In genomic region chr1:213643360-213643759, GRCh38 we compare ENCODE assay signal across 38 cellular contexts.
"Had no signal": no experiment of that assay in that cellular context is flagged by ENCODE, and none has a peak within 500 bp of the region (broad histone marks: within the 10 kb centered on the region; RNA-seq: fewer than 3 reads in every experiment).

No MANE protein-coding gene starts in this region.

- H3K36me3 Mint-ChIP-seq: activated CD8-positive, alpha-beta memory T cell treated with anti-CD3 and anti-CD28 coated beads, Interleukin-2, amount 10 ng/mL, durations not matched to agents 7 days and 5 days; activated naive CD4-positive, alpha-beta T cell treated with anti-CD3 and anti-CD28 coated beads, Interleukin-2, amount 10 ng/mL, durations not matched to agents 7 days and 5 days; activated naive CD4-positive, alpha-beta T cell treated with anti-CD3 and anti-CD28 coated beads, Interleukin-2, amount 50 U/mL, for 24 hours; activated naive CD8-positive, alpha-beta T cell; activated naive CD8-positive, alpha-beta T cell treated with anti-CD3 and anti-CD28 coated beads, Interleukin-2, amount 10 ng/mL, durations not matched to agents 7 days and 5 days; brain had no signal

- FAIRE-seq: bronchial epithelial cell had no signal

- H3K27ac ChIP-seq: ascending aorta, cardiac muscle cell, VCaP had no signal

- H3K9me3 ChIP-seq: ascending aorta had no signal

- H3K36me3 ChIP-seq: ascending aorta, cardiac muscle cell had no signal

- H3K4me3 ChIP-seq: ascending aorta, cardiac muscle cell had no signal

- H3K4me3 Mint-ChIP-seq: activated CD4-positive, alpha-beta memory T cell treated with anti-CD3 and anti-CD28 coated beads, Interleukin-2, amount 10 ng/mL, durations not matched to agents 7 days and 5 days; activated CD4-positive, alpha-beta T cell treated with anti-CD3 and anti-CD28 coated beads for 36 hours; activated CD4-positive, alpha-beta T cell treated with anti-CD3 and anti-CD28 coated beads, Interleukin-2, amount 10 ng/mL, durations not matched to agents 7 days and 5 days; activated CD8-positive, alpha-beta memory T cell treated with anti-CD3 and anti-CD28 coated beads, Interleukin-2, amount 10 ng/mL, durations not matched to agents 7 days and 5 days; activated CD8-positive, alpha-beta T cell treated with anti-CD3 and anti-CD28 coated beads, Interleukin-2, amount 10 ng/mL, durations not matched to agents 7 days and 5 days; activated naive CD4-positive, alpha-beta T cell treated with anti-CD3 and anti-CD28 coated beads, Interleukin-2, amount 10 ng/mL, durations not matched to agents 7 days and 5 days; activated naive CD4-positive, alpha-beta T cell treated with anti-CD3 and anti-CD28 coated beads, Interleukin-2, amount 50 U/mL, for 24 hours; activated naive CD8-positive, alpha-beta T cell; activated naive CD8-positive, alpha-beta T cell treated with anti-CD3 and anti-CD28 coated beads, Interleukin-2, amount 10 ng/mL, durations not matched to agents 7 days and 5 days; activated naive CD8-positive, alpha-beta T cell treated with anti-CD3 and anti-CD28 coated beads, Interleukin-2, amount 50 U/mL, for 24 hours; activated T-cell treated with anti-CD3 and anti-CD28 coated beads, Interleukin-2, amount 50 U/mL, for 24 hours; brain; central memory CD8-positive, alpha-beta T cell; T-helper 1 cell treated with Interleukin-12 subunit alpha and Interleukin-12 subunit beta and Interleukin-4 antibody, amounts not matched to agents 30 μg/mL and 1 μg/mL, for 36 hours; T-helper 2 cell treated with Interferon-gamma antibody and Interleukin-4, amounts not matched to agents 5 μg/mL and 100 μg/mL, for 36 hours had no signal

- H3K27me3 Mint-ChIP-seq: activated CD8-positive, alpha-beta memory T cell treated with anti-CD3 and anti-CD28 coated beads, Interleukin-2, amount 10 ng/mL, durations not matched to agents 7 days and 5 days; activated naive CD4-positive, alpha-beta T cell treated with anti-CD3 and anti-CD28 coated beads, Interleukin-2, amount 10 ng/mL, durations not matched to agents 7 days and 5 days had no signal

- DNase-seq: activated CD4-positive, alpha-beta memory T cell treated with anti-CD3 and anti-CD28 coated beads, Interleukin-2, amount 10 ng/mL, durations not matched to agents 7 days and 5 days; activated CD4-positive, alpha-beta T cell treated with anti-CD3 and anti-CD28 coated beads for 1 hour; activated CD4-positive, alpha-beta T cell treated with anti-CD3 and anti-CD28 coated beads for 36 hours; activated CD4-positive, alpha-beta T cell treated with anti-CD3 and anti-CD28 coated beads for 48 hours; activated CD4-positive, alpha-beta T cell treated with anti-CD3 and anti-CD28 coated beads, Interleukin-2, amount 10 ng/mL, durations not matched to agents 7 days and 5 days; activated CD4-positive, alpha-beta T cell treated with anti-CD3 and anti-CD28 coated beads, Interleukin-2, amount 50 U/mL, for 48 hours; activated CD4-positive, CD25-positive, alpha-beta regulatory T cell; activated CD8-positive, alpha-beta memory T cell treated with anti-CD3 and anti-CD28 coated beads for 24 hours; activated CD8-positive, alpha-beta memory T cell treated with anti-CD3 and anti-CD28 coated beads, Interleukin-2, amount 10 ng/mL, durations not matched to agents 7 days and 5 days; activated CD8-positive, alpha-beta memory T cell treated with anti-CD3 and anti-CD28 coated beads, Interleukin-2, amount 50 U/mL, for 48 hours; activated CD8-positive, alpha-beta T cell treated with anti-CD3 and anti-CD28 coated beads, Interleukin-2, amount 10 ng/mL, durations not matched to agents 7 days and 5 days; activated effector memory CD4-positive, alpha-beta T cell treated with Interleukin-2 at 50 U/mL for 16 hours; activated gamma-delta T cell; activated naive CD4-positive, alpha-beta T cell treated with anti-CD3 and anti-CD28 coated beads, Interleukin-2, amount 10 ng/mL, durations not matched to agents 7 days and 5 days; activated naive CD4-positive, alpha-beta T cell treated with Interleukin-2 at 50 U/mL for 16 hours; activated naive CD8-positive, alpha-beta T cell treated with anti-CD3 and anti-CD28 coated beads, Interleukin-2, amount 10 ng/mL, durations not matched to agents 7 days and 5 days; activated naive CD8-positive, alpha-beta T cell treated with anti-CD3 and anti-CD28 coated beads, Interleukin-2, amount 50 U/mL, for 24 hours; activated T-cell treated with anti-CD3 and anti-CD28 coated beads, Interleukin-2, amount 50 U/mL, for 24 hours; activated T-cell treated with anti-CD3 and anti-CD28 coated beads, Interleukin-2, amount 50 U/mL, for 48 hours; amygdala; anterior cingulate cortex; caudate nucleus; cerebellar nuclear complex; T-helper 1 cell; T-helper 2 cell; T-helper 9 cell had no signal

- ATAC-seq: activated CD4-positive, alpha-beta T cell treated with anti-CD3 and anti-CD28 coated beads for 36 hours; activated CD4-positive, CD25-positive, alpha-beta regulatory T cell treated with anti-CD3 and anti-CD28 coated beads, Interleukin-2, amount 50 U/mL, for 24 hours; activated CD8-positive, alpha-beta memory T cell treated with anti-CD3 and anti-CD28 coated beads, Interleukin-2, amount 10 ng/mL, durations not matched to agents 7 days and 5 days; activated CD8-positive, alpha-beta T cell treated with anti-CD3 and anti-CD28 coated beads, Interleukin-2, amount 10 ng/mL, durations not matched to agents 7 days and 5 days; activated naive CD8-positive, alpha-beta T cell treated with anti-CD3 and anti-CD28 coated beads, Interleukin-2, amount 50 U/mL, for 24 hours had no signal

- H3K9me3 Mint-ChIP-seq: activated CD4-positive, alpha-beta memory T cell treated with anti-CD3 and anti-CD28 coated beads, Interleukin-2, amount 10 ng/mL, durations not matched to agents 7 days and 5 days; activated CD4-positive, alpha-beta T cell treated with anti-CD3 and anti-CD28 coated beads, Interleukin-2, amount 10 ng/mL, durations not matched to agents 7 days and 5 days; activated naive CD4-positive, alpha-beta T cell treated with anti-CD3 and anti-CD28 coated beads, Interleukin-2, amount 10 ng/mL, durations not matched to agents 7 days and 5 days; activated naive CD4-positive, alpha-beta T cell treated with anti-CD3 and anti-CD28 coated beads, Interleukin-2, amount 50 U/mL, for 24 hours; activated naive CD8-positive, alpha-beta T cell treated with anti-CD3 and anti-CD28 coated beads, Interleukin-2, amount 10 ng/mL, durations not matched to agents 7 days and 5 days; activated T-cell treated with anti-CD3 and anti-CD28 coated beads, Interleukin-2, amount 50 U/mL, for 24 hours; activated T-helper 2 cell treated with anti-CD3 and anti-CD28 coated beads, Interferon-gamma antibody, Interleukin-2, Interleukin-4, amounts not matched to agents 10 μg/mL and 5 μg/mL and 100 μg/mL, durations not matched to agents 14 hours and 24 hours and 36 hours; central memory CD8-positive, alpha-beta T cell; T-helper 1 cell treated with Interleukin-12 subunit alpha and Interleukin-12 subunit beta and Interleukin-4 antibody, amounts not matched to agents 30 μg/mL and 1 μg/mL, for 36 hours; T-helper 2 cell treated with Interferon-gamma antibody and Interleukin-4, amounts not matched to agents 5 μg/mL and 100 μg/mL, for 36 hours had no signal

- H3K27ac Mint-ChIP-seq: activated CD4-positive, alpha-beta memory T cell treated with anti-CD3 and anti-CD28 coated beads, Interleukin-2, amount 10 ng/mL, durations not matched to agents 7 days and 5 days; activated CD4-positive, alpha-beta T cell treated with anti-CD3 and anti-CD28 coated beads for 36 hours; activated CD4-positive, alpha-beta T cell treated with anti-CD3 and anti-CD28 coated beads, Interleukin-2, amount 10 ng/mL, durations not matched to agents 7 days and 5 days; activated CD8-positive, alpha-beta memory T cell treated with anti-CD3 and anti-CD28 coated beads, Interleukin-2, amount 10 ng/mL, durations not matched to agents 7 days and 5 days; activated CD8-positive, alpha-beta T cell treated with anti-CD3 and anti-CD28 coated beads, Interleukin-2, amount 10 ng/mL, durations not matched to agents 7 days and 5 days; activated naive CD4-positive, alpha-beta T cell treated with anti-CD3 and anti-CD28 coated beads, Interleukin-2, amount 10 ng/mL, durations not matched to agents 7 days and 5 days; activated naive CD4-positive, alpha-beta T cell treated with anti-CD3 and anti-CD28 coated beads, Interleukin-2, amount 50 U/mL, for 24 hours; activated naive CD8-positive, alpha-beta T cell; activated naive CD8-positive, alpha-beta T cell treated with anti-CD3 and anti-CD28 coated beads, Interleukin-2, amount 10 ng/mL, durations not matched to agents 7 days and 5 days; activated naive CD8-positive, alpha-beta T cell treated with anti-CD3 and anti-CD28 coated beads, Interleukin-2, amount 50 U/mL, for 24 hours; activated T-cell treated with anti-CD3 and anti-CD28 coated beads, Interleukin-2, amount 50 U/mL, for 24 hours; activated T-helper 2 cell treated with anti-CD3 and anti-CD28 coated beads, Interferon-gamma antibody, Interleukin-2, Interleukin-4, amounts not matched to agents 10 μg/mL and 5 μg/mL and 100 μg/mL, durations not matched to agents 14 hours and 24 hours and 36 hours; brain; T-helper 1 cell treated with Interleukin-12 subunit alpha and Interleukin-12 subunit beta and Interleukin-4 antibody, amounts not matched to agents 30 μg/mL and 1 μg/mL, for 36 hours; T-helper 2 cell treated with Interferon-gamma antibody and Interleukin-4, amounts not matched to agents 5 μg/mL and 100 μg/mL, for 36 hours had no signal

- H3K4me1 Mint-ChIP-seq: activated CD4-positive, alpha-beta memory T cell treated with anti-CD3 and anti-CD28 coated beads, Interleukin-2, amount 10 ng/mL, durations not matched to agents 7 days and 5 days; activated CD4-positive, alpha-beta T cell treated with anti-CD3 and anti-CD28 coated beads for 36 hours; activated CD4-positive, alpha-beta T cell treated with anti-CD3 and anti-CD28 coated beads, Interleukin-2, amount 10 ng/mL, durations not matched to agents 7 days and 5 days; activated CD8-positive, alpha-beta memory T cell treated with anti-CD3 and anti-CD28 coated beads, Interleukin-2, amount 10 ng/mL, durations not matched to agents 7 days and 5 days; activated naive CD4-positive, alpha-beta T cell treated with anti-CD3 and anti-CD28 coated beads, Interleukin-2, amount 10 ng/mL, durations not matched to agents 7 days and 5 days; activated naive CD4-positive, alpha-beta T cell treated with anti-CD3 and anti-CD28 coated beads, Interleukin-2, amount 50 U/mL, for 24 hours; activated naive CD8-positive, alpha-beta T cell treated with anti-CD3 and anti-CD28 coated beads, Interleukin-2, amount 10 ng/mL, durations not matched to agents 7 days and 5 days; activated naive CD8-positive, alpha-beta T cell treated with anti-CD3 and anti-CD28 coated beads, Interleukin-2, amount 50 U/mL, for 24 hours; brain; central memory CD8-positive, alpha-beta T cell had no signal

- H3K4me1 ChIP-seq: ascending aorta had no signal

- H3K27me3 ChIP-seq: ascending aorta, cardiac muscle cell had no signal
